In the genomic region with DNA sequence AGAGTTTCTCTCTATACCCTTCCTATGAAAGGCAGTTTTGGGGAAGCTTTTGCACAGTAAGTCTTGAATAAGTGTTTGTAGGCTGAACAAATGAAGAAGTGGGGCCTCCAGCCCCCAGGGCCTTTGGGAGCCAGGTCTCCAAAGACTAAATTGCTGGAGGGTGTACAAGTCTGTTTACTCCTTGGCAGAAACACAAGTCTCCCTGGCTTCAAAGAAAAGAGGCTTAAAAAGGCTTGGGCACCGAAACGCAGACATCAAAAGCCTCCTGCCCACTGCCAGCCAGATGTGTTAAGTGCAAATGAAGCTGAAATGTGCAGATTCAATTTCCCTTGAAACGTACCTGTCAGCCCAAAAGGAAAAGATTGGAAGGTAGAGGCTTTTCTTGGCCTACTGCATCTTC, we compare ENCODE assay signal across 21 cellular contexts.
"Had no signal": no experiment of that assay in that cellular context is flagged by ENCODE, and none has a peak within 500 bp of the region (broad histone marks: within the 10 kb centered on the region; RNA-seq: fewer than 3 reads in every experiment).

No MANE protein-coding gene starts in this region.

- H3K27ac Mint-ChIP-seq: activated CD4-positive, alpha-beta memory T cell treated with anti-CD3 and anti-CD28 coated beads, Interleukin-2, amount 10 ng/mL, durations not matched to agents 7 days and 5 days; activated naive CD8-positive, alpha-beta T cell treated with anti-CD3 and anti-CD28 coated beads, Interleukin-2, amount 50 U/mL, for 24 hours; mesothelial cell of epicardium; naive thymus-derived CD8-positive, alpha-beta T cell; neural progenitor cell; T-helper 17 cell had no signal

- H3K4me3 Mint-ChIP-seq: activated CD4-positive, alpha-beta memory T cell treated with anti-CD3 and anti-CD28 coated beads, Interleukin-2, amount 10 ng/mL, durations not matched to agents 7 days and 5 days; activated naive CD8-positive, alpha-beta T cell treated with anti-CD3 and anti-CD28 coated beads, Interleukin-2, amount 50 U/mL, for 24 hours; mesothelial cell of epicardium; naive thymus-derived CD8-positive, alpha-beta T cell; neural progenitor cell; T-helper 17 cell had no signal

- H3K4me1 Mint-ChIP-seq: activated CD4-positive, alpha-beta memory T cell treated with anti-CD3 and anti-CD28 coated beads, Interleukin-2, amount 10 ng/mL, durations not matched to agents 7 days and 5 days; activated naive CD8-positive, alpha-beta T cell treated with anti-CD3 and anti-CD28 coated beads, Interleukin-2, amount 50 U/mL, for 24 hours; mesothelial cell of epicardium; naive thymus-derived CD8-positive, alpha-beta T cell; neural progenitor cell; T-helper 17 cell had no signal

- H3K36me3 Mint-ChIP-seq: mesothelial cell of epicardium; naive thymus-derived CD8-positive, alpha-beta T cell; neural progenitor cell had no signal

- H3K27ac ChIP-seq: foreskin keratinocyte, left lung, neural progenitor cell, prostate gland, spleen, thoracic aorta, upper lobe of right lung had no signal

- DNase-seq: activated CD4-positive, alpha-beta memory T cell treated with anti-CD3 and anti-CD28 coated beads, Interleukin-2, amount 10 ng/mL, durations not matched to agents 7 days and 5 days; activated CD4-positive, alpha-beta T cell treated with anti-CD3 and anti-CD28 coated beads for 48 hours; activated CD4-positive, CD25-positive, alpha-beta regulatory T cell; activated effector memory CD4-positive, alpha-beta T cell treated with anti-CD3 and anti-CD28 coated beads, Interleukin-2, amount 50 U/mL, for 16 hours; activated naive CD4-positive, alpha-beta T cell treated with anti-CD3 and anti-CD28 coated beads, Interleukin-2, amount 50 U/mL, for 16 hours; activated naive CD8-positive, alpha-beta T cell treated with anti-CD3 and anti-CD28 coated beads, Interleukin-2, amount 50 U/mL, for 24 hours; cerebellar nuclear complex; effector CD4-positive, alpha-beta T cell; erythroblast; foreskin keratinocyte; left lung; naive thymus-derived CD8-positive, alpha-beta T cell; spleen; stimulated activated CD4-positive, alpha-beta T cell treated with anti-CD3 and anti-CD28 coated beads, Interleukin-4, amount 100 ng/mL, for 1 hour; stimulated activated naive CD4-positive, alpha-beta T cell treated with Interleukin-2 at 50 U/mL for 16 hours; T-helper 17 cell; upper lobe of right lung had no signal

- ATAC-seq: activated naive CD8-positive, alpha-beta T cell treated with anti-CD3 and anti-CD28 coated beads, Interleukin-2, amount 50 U/mL, for 24 hours; foreskin keratinocyte; left lung; naive thymus-derived CD8-positive, alpha-beta T cell; T-helper 17 cell; upper lobe of right lung had no signal

- H3K9me3 Mint-ChIP-seq: activated CD4-positive, alpha-beta memory T cell treated with anti-CD3 and anti-CD28 coated beads, Interleukin-2, amount 10 ng/mL, durations not matched to agents 7 days and 5 days; activated naive CD8-positive, alpha-beta T cell treated with anti-CD3 and anti-CD28 coated beads, Interleukin-2, amount 50 U/mL, for 24 hours; mesothelial cell of epicardium; neural progenitor cell had no signal
